ENCODE assay signal across 20 cellular contexts in the genomic region with DNA sequence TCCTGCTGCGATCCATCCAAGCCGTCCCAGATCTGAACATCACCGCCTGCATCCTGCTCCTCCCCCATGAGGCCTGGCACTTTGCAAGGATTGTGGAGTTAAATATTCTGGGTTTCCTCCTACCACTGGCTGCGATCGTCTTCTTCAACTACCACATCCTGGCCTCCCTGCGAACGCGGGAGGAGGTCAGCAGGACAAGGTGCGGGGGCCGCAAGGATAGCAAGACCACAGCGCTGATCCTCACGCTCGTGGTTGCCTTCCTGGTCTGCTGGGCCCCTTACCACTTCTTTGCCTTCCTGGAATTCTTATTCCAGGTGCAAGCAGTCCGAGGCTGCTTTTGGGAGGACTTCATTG. TPM values are rescaled to one million over a fixed set of nuclear protein-coding genes. Genes with fewer than 3 reads are reported as not detected.
DNase-seq lines count a peak whose midpoint lies in the region; ATAC-seq and TF ChIP-seq lines count a peak whose summit lies in the region.
"Had no signal": no experiment of that assay in that cellular context is flagged by ENCODE, and none has a peak within 500 bp of the region (broad histone marks: within the 10 kb centered on the region; RNA-seq: fewer than 3 reads in every experiment).

No MANE protein-coding gene starts in this region.

- intact Hi-C loops in body of pancreas (cut with DNase I) (no loop called here), breast epithelium (cut with DNase I; ENCODE audit: low total_unique reads) (no loop called here), right cardiac atrium (cut with DNase I) (no loop called here)

- no peak overlapping the region for H3K23ac ChIP-seq in mesenchymal stem cell (ENCODE audit: low read length in 2 of 2)
- no peak overlapping the region for H3K23ac ChIP-seq in trophoblast cell (ENCODE audit: low read length)

- peak overlapping the region in 1 of 2 experiments; percentile 48 for H3K18ac ChIP-seq in mesenchymal stem cell (ENCODE audit: low read depth in 1 of 2, low read length in 2 of 2)
- peak overlapping the region; percentile 37 for H3K18ac ChIP-seq in trophoblast cell (ENCODE audit: low read length)

- H3K36me3 ChIP-seq in body of pancreas (replicated peaks in 1 of 2; ENCODE audit: insufficient read depth in 1 of 2, low read depth in 2 of 2) (no peaks in the 10 kb centered on the region), mesenchymal stem cell (ENCODE audit: control insufficient read depth in 1 of 2, insufficient read depth in 2 of 2, low read depth in 1 of 2, low read length in 2 of 2) (peaks cover 23 to 65% of the 10 kb centered on the region in 2 experiments), trophoblast cell (ENCODE audit: control insufficient read depth in 1 of 2, insufficient read depth in 2 of 2, low read length in 2 of 2) (peaks cover 0 to 4% of the 10 kb centered on the region in 2 experiments), breast epithelium (no peaks in the 10 kb centered on the region)
- H3K36me3 ChIP-seq: BLaER1 had no signal

- H3K14ac ChIP-seq in mesenchymal stem cell (ENCODE audit: low read length in 2 of 2): no peak overlapping the region
- H3K14ac ChIP-seq in trophoblast cell (ENCODE audit: low read length): no peak overlapping the region

- POLR2A ChIA-PET in AG04450 (lab: Yijun Ruan, JAX): no interaction called here

- no peak overlapping the region for H2BK15ac ChIP-seq in mesenchymal stem cell (ENCODE audit: low read depth, poor library complexity, severe bottlenecking)

- ATAC-seq in body of pancreas (no peak), right cardiac atrium (no peak)
- ATAC-seq: GM12878 had no signal

- H3K79me2 ChIP-seq in trophoblast cell (ENCODE audit: control insufficient read depth, insufficient read depth, low read length, poor library complexity): peaks cover under 1% of the 10 kb centered on the region

- H3K4me3 ChIP-seq in AG04450 (ENCODE audit: low read depth, low read length): no peak overlapping the region
- no peak overlapping the region for H3K4me3 ChIP-seq in body of pancreas
- no peak overlapping the region for H3K4me3 ChIP-seq in mesenchymal stem cell (ENCODE audit: insufficient read depth in 1 of 2, low read depth in 1 of 2, low read length in 2 of 2)
- no peak overlapping the region for H3K4me3 ChIP-seq in trophoblast cell (ENCODE audit: low read depth, low read length)
- H3K4me3 ChIP-seq in breast epithelium: no peak overlapping the region
- no peak overlapping the region for H3K4me3 ChIP-seq in right cardiac atrium (ENCODE audit: low read length)
- H3K4me3 ChIP-seq: A549, BLaER1, GM12878 had no signal

- H2BK12ac ChIP-seq in mesenchymal stem cell (ENCODE audit: low read length in 2 of 2) (peak overlapping the region in 1 of 2 experiments; percentile 77), trophoblast cell (ENCODE audit: low read length) (peak overlapping the region; percentile 93)

- H2AK5ac ChIP-seq in mesenchymal stem cell (ENCODE audit: low read length, severe bottlenecking) (no peak overlapping the region), trophoblast cell (ENCODE audit: low read length) (peak overlapping the region; percentile 63)

- H2BK120ac ChIP-seq in mesenchymal stem cell (ENCODE audit: low read depth, low read length): no peak overlapping the region
- peak overlapping the region; percentile 60 for H2BK120ac ChIP-seq in trophoblast cell (ENCODE audit: insufficient read depth, low read length, poor library complexity)

- H2BK5ac ChIP-seq in mesenchymal stem cell (ENCODE audit: low read depth, low read length, poor library complexity, severe bottlenecking) (no peak overlapping the region), trophoblast cell (ENCODE audit: low read depth, low read length, poor library complexity) (peak overlapping the region; percentile 27)

- no peak for DNase-seq in AG04450 (ENCODE audit: low read depth, low spot score)
- no peak for DNase-seq in body of pancreas
- DNase-seq in mesenchymal stem cell: no peak
- DNase-seq in trophoblast cell: no peak
- DNase-seq in stimulated activated CD4-positive, alpha-beta T cell treated with anti-CD3 and anti-CD28 coated beads, Interleukin-2, amount 100 ng/mL, for 24 hours: no peak
- DNase-seq in cortex of kidney (lab: John Stamatoyannopoulos, UW): no peak
- no peak for DNase-seq in breast epithelium (ENCODE audit: low spot score in 2 of 2)
- no peak for DNase-seq in right cardiac atrium
- DNase-seq: CD8-positive, alpha-beta memory T cell; COR-L47; DMS 273 treated with DMSO at 0.1 percent for 48 hours; DND-41; GOT3; HFFc6 had no signal

- no peaks in the 10 kb centered on the region for H3K27me3 ChIP-seq in AG04450 (ENCODE audit: control insufficient read depth, insufficient read depth, low read length)
- H3K27me3 ChIP-seq in body of pancreas: no peaks in the 10 kb centered on the region
- no peaks in the 10 kb centered on the region for H3K27me3 ChIP-seq in mesenchymal stem cell (ENCODE audit: control insufficient read depth in 1 of 2, insufficient read depth in 1 of 2, low read length in 2 of 2)
- no peaks in the 10 kb centered on the region for H3K27me3 ChIP-seq in trophoblast cell (ENCODE audit: insufficient read depth, low read length)
- no peaks in the 10 kb centered on the region for H3K27me3 ChIP-seq in breast epithelium
- H3K27me3 ChIP-seq in right cardiac atrium (ENCODE audit: control insufficient read depth, insufficient read depth): no peaks in the 10 kb centered on the region
- H3K27me3 ChIP-seq: BLaER1 had no signal

- H2AFZ ChIP-seq in mesenchymal stem cell (ENCODE audit: low read depth, low read length): no peak overlapping the region
- no peak overlapping the region for H2AFZ ChIP-seq in trophoblast cell (ENCODE audit: insufficient read depth, low read length, poor library complexity)

- H4K12ac ChIP-seq in trophoblast cell (ENCODE audit: low read depth, low read length): no peak overlapping the region

- peak overlapping the region; percentile 66 for H4K8ac ChIP-seq in mesenchymal stem cell (ENCODE audit: low read length)
- no peak overlapping the region for H4K8ac ChIP-seq in trophoblast cell (ENCODE audit: low read depth, low read length)

- TF ChIP-seq POLR2A in body of pancreas (IDR thresholded peaks at IDR 0.05): no peak
- no peak for TF ChIP-seq POLR2A in breast epithelium (IDR thresholded peaks at IDR 0.05)

- H3K9ac ChIP-seq in mesenchymal stem cell (ENCODE audit: low read length): no peak overlapping the region
- no peak overlapping the region for H3K9ac ChIP-seq in trophoblast cell (ENCODE audit: low read length)
- H3K9ac ChIP-seq: BLaER1 had no signal

- 93 to 98% methylated on average over 13 to 14 of the region's 14 CpGs for WGBS in body of pancreas, 2 donors
- 96% methylated on average over 13 of the region's 14 CpGs for WGBS in mesenchymal stem cell
- no CpG with 5 or more reads among the region's 14 CpGs for WGBS in trophoblast cell (ENCODE audit: extremely low coverage, insufficient coverage, insufficient read length)
- WGBS in right cardiac atrium: 87% methylated on average over 14 of the region's 14 CpGs

- H3K4me1 ChIP-seq in body of pancreas: peaks cover 73% of the 10 kb centered on the region
- peaks cover 37% of the 10 kb centered on the region for H3K4me1 ChIP-seq in mesenchymal stem cell (ENCODE audit: control insufficient read depth, insufficient read depth, low read depth, low read length)
- peaks cover 22 to 25% of the 10 kb centered on the region in 2 experiments for H3K4me1 ChIP-seq in trophoblast cell (ENCODE audit: control insufficient read depth in 1 of 2, insufficient read depth in 2 of 2, low read length in 2 of 2)
- no peaks in the 10 kb centered on the region for H3K4me1 ChIP-seq in breast epithelium
- no peaks in the 10 kb centered on the region for H3K4me1 ChIP-seq in right cardiac atrium (ENCODE audit: control insufficient read depth, insufficient read depth, low read length)

- CTCF ChIA-PET in AG04450 (lab: Charles Lee): interaction anchor here (0.9 to 5.6 kb wide), 3 partner anchors 12 to 163 kb away, joined by 3 to 26 read pairs (median 4); no protein-coding TSS in a partner anchor

- H3K79me1 ChIP-seq in mesenchymal stem cell (replicated peaks; ENCODE audit: low read length, poor library complexity, severe bottlenecking) (peaks cover 28% of the 10 kb centered on the region), trophoblast cell (ENCODE audit: low read length) (peaks cover 34% of the 10 kb centered on the region)

- H3K27ac ChIP-seq in AG04450 (ENCODE audit: low read depth, low read length) (peak overlapping the region; percentile 52), body of pancreas (peak overlapping the region in 3 of 4 donors; percentile 20 to 93 (median 83)), mesenchymal stem cell (ENCODE audit: low read length, poor library complexity, severe bottlenecking) (no peak overlapping the region), trophoblast cell (ENCODE audit: low read depth, low read length) (no peak overlapping the region), breast epithelium (no peak overlapping the region), right cardiac atrium (ENCODE audit: low read length) (no peak overlapping the region)
- H3K27ac ChIP-seq: 22Rv1, BLaER1 had no signal

- TF ChIP-seq CTCF in AG04450 (IDR thresholded peaks at IDR 0.05; ENCODE audit: low read depth, low read length) (no peak), body of pancreas (IDR thresholded peaks at IDR 0.05) (no peak), breast epithelium (IDR thresholded peaks at IDR 0.05) (no peak)

- H4K91ac ChIP-seq in mesenchymal stem cell (ENCODE audit: low read length) (no peak overlapping the region), trophoblast cell (ENCODE audit: low read depth, low read length) (peak overlapping the region; percentile 65)

- H3K4me2 ChIP-seq in mesenchymal stem cell (ENCODE audit: low read length, poor library complexity, severe bottlenecking) (no peak overlapping the region), trophoblast cell (ENCODE audit: low read length) (no peak overlapping the region)
- H3K4me2 ChIP-seq: A549, BLaER1 had no signal

- H3K4ac ChIP-seq in mesenchymal stem cell (ENCODE audit: low read depth in 1 of 2, low read length in 2 of 2) (no peak overlapping the region), trophoblast cell (ENCODE audit: low read depth, low read length) (no peak overlapping the region)

- peaks cover 17% of the 10 kb centered on the region for H3K9me3 ChIP-seq in AG04450 (ENCODE audit: control insufficient read depth, insufficient read depth, low read length)
- no peaks in the 10 kb centered on the region for H3K9me3 ChIP-seq in body of pancreas
- peaks cover 13% of the 10 kb centered on the region for H3K9me3 ChIP-seq in mesenchymal stem cell (ENCODE audit: control insufficient read depth, low read length)
- H3K9me3 ChIP-seq in trophoblast cell (ENCODE audit: insufficient read depth, low read depth, low read length): no peaks in the 10 kb centered on the region
- H3K9me3 ChIP-seq in breast epithelium: no peaks in the 10 kb centered on the region
- H3K9me3 ChIP-seq in right cardiac atrium (ENCODE audit: control insufficient read depth, low read length): no peaks in the 10 kb centered on the region

RNA-seq across cellular contexts. Expression of gene BDKRB1, which starts 8.2 kb away (rescaled TPM):
- polyA plus RNA-seq in AG04450 (2011; rRNA removed) (160 and 215 TPM in 2 replicates), right cardiac atrium (0.18 TPM)
- polyA minus RNA-seq in AG04450 (2011; rRNA and poly(A)+ RNA removed): 155 and 203 TPM in 2 replicates
- total RNA-seq in body of pancreas (not detected), breast epithelium (1 to 10 TPM in 1 of 3 donors, not detected in 2; 5.9 TPM), right cardiac atrium (not detected)
- polyA plus RNA-seq in mesenchymal stem cell (2013, experiment 1 of 2): 18.7 TPM
- polyA plus RNA-seq in mesenchymal stem cell (2013, experiment 2 of 2): 18.7 TPM
- 6.0 and 6.4 TPM in 2 replicates for polyA plus RNA-seq in trophoblast cell (2013)
- total RNA-seq: CD8-positive, alpha-beta memory T cell; G401; HepG2 had no signal
- polyA plus RNA-seq: CD8-positive, alpha-beta memory T cell; GM12878 had no signal

RNA-seq across cellular contexts. Expression of gene BDKRB2, which starts 59.5 kb away (rescaled TPM):
- polyA plus RNA-seq in AG04450 (2011; rRNA removed): 182 and 212 TPM in 2 replicates
- polyA minus RNA-seq in AG04450 (2011; rRNA and poly(A)+ RNA removed): 383 and 523 TPM in 2 replicates
- total RNA-seq in body of pancreas: 10 to 100 TPM in 1 of 2 donors, 1 to 10 TPM in 1; 9.6 to 11.4 TPM
- polyA plus RNA-seq in mesenchymal stem cell (2013, experiment 1 of 2): 16.1 TPM
- polyA plus RNA-seq in mesenchymal stem cell (2013, experiment 2 of 2): 16.1 TPM
- polyA plus RNA-seq in trophoblast cell (2013): 29.0 and 29.1 TPM in 2 replicates
- total RNA-seq in breast epithelium: 1 to 10 TPM; 1.1 to 5.6 (median 4.2) TPM
- 1 to 10 TPM in 1 of 4 donors, under 1 TPM in 3; 0.23 to 1.2 (median 0.55) TPM for total RNA-seq in right cardiac atrium
- 0.57 TPM for polyA plus RNA-seq in right cardiac atrium
- total RNA-seq: CD8-positive, alpha-beta memory T cell; G401; GM12878; HepG2 had no signal
- polyA plus RNA-seq: CD8-positive, alpha-beta memory T cell had no signal

Comparison
In these comparisons a context has a peak if more than half of its experiments do, and no peak if none do; other contexts are left out.
1. H3K27ac ChIP-seq: peak in AG04450 (single experiment) and body of pancreas (3 of 4); none in mesenchymal stem cell (single experiment), trophoblast cell (single experiment), breast epithelium (0 of 2) and right cardiac atrium (single experiment).